In the genomic region with DNA sequence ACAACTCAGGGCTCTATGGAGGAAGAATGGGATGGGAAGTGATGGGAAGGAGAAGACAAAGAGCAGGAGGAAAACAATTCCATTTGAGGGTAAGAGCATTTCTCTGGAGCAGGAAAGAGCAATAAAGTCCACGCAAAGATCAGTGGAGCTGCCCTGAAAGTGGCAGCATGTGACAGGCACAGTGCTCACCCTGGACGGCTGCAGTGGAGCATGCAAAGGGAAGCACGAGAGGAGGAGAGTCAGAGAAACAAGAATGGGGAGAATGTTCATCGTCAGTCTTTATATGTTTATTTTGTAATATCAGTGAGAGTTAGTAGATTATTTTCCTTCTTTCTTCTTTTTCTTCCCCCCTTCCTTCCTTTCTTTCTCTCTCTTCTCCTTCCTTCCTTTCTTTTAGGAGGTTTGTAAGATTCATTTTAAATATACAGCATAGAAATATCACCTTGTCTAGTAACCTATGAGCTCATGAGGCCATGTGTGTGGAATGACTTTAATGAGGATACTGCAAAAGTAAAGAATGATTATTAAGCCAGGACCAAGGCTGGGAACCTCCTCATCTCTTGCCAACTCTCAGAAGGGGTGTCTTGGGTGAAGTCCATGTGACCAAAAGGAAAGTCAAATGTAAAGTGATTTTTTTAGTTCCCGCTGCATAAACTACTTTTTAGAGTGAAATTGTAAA, we compare ENCODE assay signal across 11 cellular contexts.
DNase-seq lines count a peak whose midpoint lies in the region; TF ChIP-seq lines count a peak whose summit lies in the region.
"Had no signal": no experiment of that assay in that cellular context is flagged by ENCODE, and none has a peak within 500 bp of the region (broad histone marks: within the 10 kb centered on the region; RNA-seq: fewer than 3 reads in every experiment).

No MANE protein-coding gene starts in this region.

- H3K27me3 Mint-ChIP-seq in nephron (ENCODE audit: low read depth) (peaks cover 10% of the 10 kb centered on the region), Caco-2 (ENCODE audit: insufficient read depth, unreplicated experiment) (no peaks in the 10 kb centered on the region)

- BruUV-seq in Caco-2 (replicated peaks; lab: Mats Ljungman, UMichigan): no TSS peak

- POLR2A ChIA-PET in Caco-2 (lab: Charles Lee): no interaction called here

- DNase-seq in ACHN (peak; percentile 71), LHCN-M2 (ENCODE audit: low read depth) (peak; percentile 54), dermis blood vessel endothelial cell (peak; percentile 1), T-helper 9 cell (no peak), NCI-H510A (lab: John Stamatoyannopoulos, UW) (no peak), DMS114 treated with DMSO at 0.1 percent for 48 hours (lab: John Stamatoyannopoulos, UW; ENCODE audit: unreplicated experiment) (no peak), Caco-2 (no peak)
- DNase-seq: DMS79 treated with DMSO at 0.1 percent for 48 hours, head of caudate nucleus had no signal

- H3K27me3 ChIP-seq in Caco-2 (replicated peaks; ENCODE audit: control insufficient read depth, insufficient read depth, low read length): no peaks in the 10 kb centered on the region
- H3K27me3 ChIP-seq: tibial artery had no signal

- in situ Hi-C loops in ACHN (cut with HindIII; ENCODE audit: low pct_ligation_motif_present, low pct_unique_long_range_greater_than_20kb, low sequenced_read_pairs): no loop called here

- no peaks in the 10 kb centered on the region for H3K4me1 ChIP-seq in Caco-2

- H3K9me3 Mint-ChIP-seq in nephron: peaks cover 6% of the 10 kb centered on the region
- H3K9me3 Mint-ChIP-seq in Caco-2 (ENCODE audit: unreplicated experiment): peaks cover 20% of the 10 kb centered on the region

- TF ChIP-seq CTCF in nephron (IDR thresholded peaks at IDR 0.05; ENCODE audit: unreplicated experiment in 3 of 3) (no peak), Caco-2 (IDR thresholded peaks at IDR 0.05; ENCODE audit: insufficient read depth in 1 of 2, low read depth in 1 of 2, low read length in 1 of 2, severe bottlenecking in 1 of 2, unreplicated experiment in 1 of 2) (no peak)

- peaks cover 29% of the 10 kb centered on the region for H3K9me3 ChIP-seq in Caco-2

- CTCF ChIA-PET in Caco-2 (lab: Charles Lee): no interaction called here

- H3K4me3 ChIP-seq in Caco-2 (ENCODE audit: low read depth, low read length): no peak overlapping the region
- H3K4me3 ChIP-seq: tibial artery had no signal

- H3K27ac Mint-ChIP-seq in nephron: peak overlapping the region; percentile 56 to 76 (median 63)
- no peak overlapping the region for H3K27ac Mint-ChIP-seq in Caco-2 (ENCODE audit: unreplicated experiment)

- intact Hi-C loops in Caco-2 (cut with micrococcal nuclease; ENCODE audit: unreplicated experiment): no loop called here

- H3K4me1 Mint-ChIP-seq in nephron (peaks cover 19% of the 10 kb centered on the region), Caco-2 (ENCODE audit: low read depth, unreplicated experiment) (peaks cover 8% of the 10 kb centered on the region)

- H3K4me3 Mint-ChIP-seq in nephron (no peak overlapping the region), Caco-2 (ENCODE audit: unreplicated experiment) (no peak overlapping the region)

- H3K36me3 Mint-ChIP-seq in nephron (ENCODE audit: low read depth) (no peaks in the 10 kb centered on the region), Caco-2 (ENCODE audit: insufficient read depth, unreplicated experiment) (no peaks in the 10 kb centered on the region)

- H3K36me3 ChIP-seq in Caco-2 (ENCODE audit: control insufficient read depth, insufficient read depth, low read length): peaks cover 1% of the 10 kb centered on the region; the same call in 1 of the 2 replicates
- H3K36me3 ChIP-seq: tibial artery had no signal

Comparison
In these comparisons a context has a peak if more than half of its experiments do, and no peak if none do; other contexts are left out.
1. DNase-seq: peak in ACHN (single experiment), LHCN-M2 (single experiment) and dermis blood vessel endothelial cell (single experiment); none in T-helper 9 cell (single experiment), NCI-H510A (single experiment), DMS114 treated with DMSO at 0.1 percent for 48 hours (single experiment) and Caco-2 (0 of 2).